Comparison of ENCODE assay signal across 13 cellular contexts in genomic region chr1:10980841-10981727, GRCh38. TPM values are rescaled to one million over a fixed set of nuclear protein-coding genes. Genes with fewer than 3 reads are reported as not detected.
DNase-seq lines count a peak whose midpoint lies in the region; ATAC-seq and TF ChIP-seq lines count a peak whose summit lies in the region.
"Had no signal": no experiment of that assay in that cellular context is flagged by ENCODE, and none has a peak within 500 bp of the region (broad histone marks: within the 10 kb centered on the region; RNA-seq: fewer than 3 reads in every experiment).

No MANE protein-coding gene starts in this region.

- H3K27ac ChIP-seq in Karpas-422 (ENCODE audit: low read length) (no peak overlapping the region), right lobe of liver (no peak overlapping the region)
- H3K27ac ChIP-seq: vagina had no signal

- no peak for TF ChIP-seq POLR2A in right lobe of liver (IDR thresholded peaks at IDR 0.05)

- H3K36me3 ChIP-seq in Karpas-422 (ENCODE audit: insufficient read depth, low read length) (no peaks in the 10 kb centered on the region), right lobe of liver (no peaks in the 10 kb centered on the region)
- H3K36me3 ChIP-seq: vagina had no signal

- no peak for DNase-seq in Karpas-422
- DNase-seq in ecto neural progenitor cell (ENCODE audit: low spot score), result peak; percentile 67
- peak in 2 of 3 donors; percentile 55 to 56 for DNase-seq in right lobe of liver
- peak; percentile 91 for DNase-seq in superior temporal gyrus (ENCODE audit: extremely low spot score)
- no peak for DNase-seq in NCI-H2227 (lab: John Stamatoyannopoulos, UW; ENCODE audit: unreplicated experiment)
- no peak for DNase-seq in activated effector memory CD4-positive, alpha-beta T cell treated with anti-CD3 and anti-CD28 coated beads, Interleukin-2, amount 50 U/mL, for 16 hours
- DNase-seq: DMS79 treated with DMSO at 0.1 percent for 48 hours; stimulated activated CD4-positive, alpha-beta T cell treated with anti-CD3 and anti-CD28 coated beads, Interleukin-2, amount 100 ng/mL, for 48 hours; T-helper 1 cell had no signal

- ATAC-seq in right lobe of liver, result peak in 3 of 4 donors; percentile 1 to 35 (median 17)
- no peak for ATAC-seq in HG03378 (IDR thresholded peaks at IDR 0.05; ENCODE audit: unreplicated experiment)
- no peak for ATAC-seq in GM18519 (IDR thresholded peaks at IDR 0.05; ENCODE audit: low FRiP score, unreplicated experiment)

- no peaks in the 10 kb centered on the region for H4K20me1 ChIP-seq in Karpas-422 (ENCODE audit: insufficient read depth, low read depth, low read length)

- H3K9ac ChIP-seq in Karpas-422 (ENCODE audit: low read length), result no peak overlapping the region

- H3K4me2 ChIP-seq in Karpas-422 (ENCODE audit: low read depth, low read length, poor library complexity, severe bottlenecking), result peak overlapping the region; percentile 44

- H3K4me1 ChIP-seq in Karpas-422 (ENCODE audit: low read length), result peaks cover 10% of the 10 kb centered on the region
- H3K4me1 ChIP-seq in right lobe of liver, result peaks cover 0 to 16% (median 3%) of the 10 kb centered on the region in 4 donors

- no peak overlapping the region for H2AFZ ChIP-seq in Karpas-422 (ENCODE audit: low read length)

- TF ChIP-seq CTCF in right lobe of liver (IDR thresholded peaks at IDR 0.05), result no peak

- WGBS in right lobe of liver (ENCODE audit: insufficient coverage, low coverage, low lambda C conversion rate, missing lambda C conversion rate), result 51% methylated on average over 7 of the region's 9 CpGs

- intact Hi-C loops in right lobe of liver (cut with DNase I), result no loop called here

- H3K9me2 ChIP-seq in Karpas-422 (replicated peaks; ENCODE audit: insufficient read depth, low read length), result no peaks in the 10 kb centered on the region

- H3K27me3 ChIP-seq in Karpas-422 (ENCODE audit: low read length) (no peaks in the 10 kb centered on the region), right lobe of liver (no peaks in the 10 kb centered on the region)
- H3K27me3 ChIP-seq: vagina had no signal

- H3K4me3 ChIP-seq in Karpas-422 (ENCODE audit: low read length) (no peak overlapping the region), right lobe of liver (no peak overlapping the region)
- H3K4me3 ChIP-seq: lung had no signal

- H3K9me3 ChIP-seq in Karpas-422 (ENCODE audit: low read length), result no peaks in the 10 kb centered on the region
- H3K9me3 ChIP-seq in right lobe of liver, result no peaks in the 10 kb centered on the region
- H3K9me3 ChIP-seq: vagina had no signal

- no peaks in the 10 kb centered on the region for H3K79me2 ChIP-seq in Karpas-422 (ENCODE audit: low read length)

RNA-seq across cellular contexts. Expression of gene TARDBP, which starts 31.4 kb away (rescaled TPM):
- 63.8 and 98.8 TPM in 2 replicates for total RNA-seq in Karpas-422 (2014; rRNA removed; shearing (Covaris generic); ENCODE audit: low replicate concordance)
- 10 to 100 TPM; 57.2 to 84.4 (median 73.8) TPM for total RNA-seq in right lobe of liver

Comparison
In these comparisons a context has a peak if more than half of its experiments do, and no peak if none do; other contexts are left out.
1. DNase-seq: peak in ecto neural progenitor cell (single experiment), right lobe of liver (2 of 3) and superior temporal gyrus (single experiment); none in Karpas-422 (single experiment), NCI-H2227 (single experiment) and activated effector memory CD4-positive, alpha-beta T cell treated with anti-CD3 and anti-CD28 coated beads, Interleukin-2, amount 50 U/mL, for 16 hours (single experiment).
2. ATAC-seq: peak in right lobe of liver (3 of 4); none in HG03378 (single experiment) and GM18519 (single experiment).